In genomic region chr3:125512135-125512920, GRCh38 we compare ENCODE assay signal across 8 cellular contexts. TPM values are rescaled to one million over a fixed set of nuclear protein-coding genes. Genes with fewer than 3 reads are reported as not detected.
DNase-seq lines count a peak whose midpoint lies in the region; ATAC-seq and TF ChIP-seq lines count a peak whose summit lies in the region.

No MANE protein-coding gene starts in this region.

- no peaks in the 10 kb centered on the region for H3K27me3 ChIP-seq in KMS-11 (ENCODE audit: insufficient read depth, low read depth)
- H3K27me3 ChIP-seq in adipocyte (replicated peaks; ENCODE audit: control insufficient read depth, insufficient read depth, low read length), result no peaks in the 10 kb centered on the region
- no peaks in the 10 kb centered on the region for H3K27me3 ChIP-seq in psoas muscle (ENCODE audit: insufficient read depth in 3 of 3, low read length in 2 of 3)

- peak; percentile 36 for ATAC-seq in GM18519 (IDR thresholded peaks at IDR 0.05; ENCODE audit: low FRiP score, unreplicated experiment)
- peak in 1 of 4 donors; percentile 57 for ATAC-seq in psoas muscle
- ATAC-seq in WTC11, result no peak

- CTCF ChIA-PET in WTC11 (lab: Charles Lee), result no interaction called here

- H3K79me2 ChIP-seq in KMS-11 (ENCODE audit: insufficient read depth, low read depth), result peaks cover 22% of the 10 kb centered on the region; the same call in 1 of the 2 replicates

- no peaks in the 10 kb centered on the region; the same call in 1 of the 2 replicates for H4K20me1 ChIP-seq in KMS-11 (ENCODE audit: insufficient read depth)

- H3K27ac ChIP-seq in KMS-11 (no peak overlapping the region; the same call in 1 of the 2 replicates), psoas muscle (peak overlapping the region; percentile 20)

- no peak overlapping the region; the same call in 1 of the 2 replicates for H3K27ac Mint-ChIP-seq in WTC11

- DNase-seq in adipocyte (ENCODE audit: low read depth), result peak; percentile 61
- DNase-seq in psoas muscle, result no peak
- DNase-seq in GM19238 (ENCODE audit: insufficient read length, low spot score), result no peak
- no peak for DNase-seq in NCI-H2107 (lab: John Stamatoyannopoulos, UW)
- DNase-seq in WTC11 (ENCODE audit: low spot score), result no peak
- DNase-seq in OCI-M2 (lab: John Stamatoyannopoulos, UW; ENCODE audit: unreplicated experiment), result no peak

- H3K36me3 Mint-ChIP-seq in WTC11, result peaks cover 16% of the 10 kb centered on the region

- H3K36me3 ChIP-seq in KMS-11 (ENCODE audit: insufficient read depth) (no peaks in the 10 kb centered on the region), adipocyte (ENCODE audit: control insufficient read depth, insufficient read depth, low read length, severe bottlenecking) (peaks cover 49% of the 10 kb centered on the region), psoas muscle (ENCODE audit: insufficient read depth in 1 of 2, low read depth in 1 of 2) (peaks cover 0 to 55% of the 10 kb centered on the region in 2 donors)

- no peaks in the 10 kb centered on the region for H3K27me3 Mint-ChIP-seq in WTC11 (ENCODE audit: low read depth)

- H3K9ac ChIP-seq in KMS-11 (no peak overlapping the region), adipocyte (ENCODE audit: low read length) (no peak overlapping the region)

- H3K4me3 ChIP-seq in KMS-11 (IDR thresholded peaks at IDR 0.05; ENCODE audit: insufficient read depth, low read depth, low read length) (no peak overlapping the region), adipocyte (ENCODE audit: low read length) (no peak overlapping the region), psoas muscle (no peak overlapping the region)

- POLR2A ChIA-PET in WTC11 (lab: Charles Lee), result interaction anchor here (0.6 kb wide), 1 partner anchor 73 kb away, joined by 3 read pairs; no protein-coding TSS in a partner anchor

- TF ChIP-seq CTCF in KMS-11 (conservative IDR thresholded peaks at IDR 0.05; ENCODE audit: low read depth, low read length) (no peak), psoas muscle (IDR thresholded peaks at IDR 0.05) (no peak), WTC11 (IDR thresholded peaks at IDR 0.05) (no peak)

- intact Hi-C loops in psoas muscle (cut with DNase I), result no loop called here

- 0 out of 2 replicates have a peak, but pooled peaks cover 4% of the 10 kb centered on the region for H3K9me3 Mint-ChIP-seq in WTC11

- peaks cover 13% of the 10 kb centered on the region for H3K9me3 ChIP-seq in adipocyte (ENCODE audit: control insufficient read depth, low read length)
- H3K9me3 ChIP-seq in psoas muscle, result peaks cover 2% of the 10 kb centered on the region

- 0 out of 2 replicates have a peak overlapping the region, but pooled peaks have one; percentile 5 for H3K4me2 ChIP-seq in KMS-11

- no peak overlapping the region for H2AFZ ChIP-seq in KMS-11 (ENCODE audit: low read depth)

- no peak overlapping the region for H3K4me3 Mint-ChIP-seq in WTC11

- 76 to 79% (median 77%) methylated on average over 4 of the region's 4 CpGs for WGBS in psoas muscle, 3 donors

- H3K4me1 ChIP-seq in KMS-11 (ENCODE audit: low read depth, poor library complexity, severe bottlenecking), result peaks cover 34% of the 10 kb centered on the region
- peaks cover 11% of the 10 kb centered on the region for H3K4me1 ChIP-seq in adipocyte (ENCODE audit: control insufficient read depth, insufficient read depth, low read length)
- H3K4me1 ChIP-seq in psoas muscle, result no peaks in the 10 kb centered on the region

- no peaks in the 10 kb centered on the region for H3K4me1 Mint-ChIP-seq in WTC11

TF ChIP-seq in WTC11, 78 proteins besides CTCF, POLR2A, EP300 and RAD21 (continues in another document):
- no peak for TF ChIP-seq CDX4 (CRISPR knock-in tag; IDR thresholded peaks at IDR 0.05; ENCODE audit: borderline replicate concordance)
- no peak for TF ChIP-seq JAZF1 (CRISPR knock-in tag; IDR thresholded peaks at IDR 0.05)
- TF ChIP-seq MAX (CRISPR knock-in tag; IDR thresholded peaks at IDR 0.05), result no peak
- TF ChIP-seq ARID4B (CRISPR knock-in tag; IDR thresholded peaks at IDR 0.05; ENCODE audit: borderline replicate concordance), result no peak
- TF ChIP-seq NFATC4 (CRISPR knock-in tag; IDR thresholded peaks at IDR 0.05), result no peak
- TF ChIP-seq USF1 (CRISPR knock-in tag; IDR thresholded peaks at IDR 0.05), result no peak
- no peak for TF ChIP-seq ATF2 (CRISPR knock-in tag; IDR thresholded peaks at IDR 0.05; ENCODE audit: borderline replicate concordance, low read depth)
- TF ChIP-seq ZBTB43 (CRISPR knock-in tag; IDR thresholded peaks at IDR 0.05), result no peak
- no peak for TF ChIP-seq ZNF416 (CRISPR knock-in tag; IDR thresholded peaks at IDR 0.05)
- no peak for TF ChIP-seq SOX15 (CRISPR knock-in tag; IDR thresholded peaks at IDR 0.05)
- TF ChIP-seq ZNF671 (CRISPR knock-in tag; IDR thresholded peaks at IDR 0.05), result no peak
- no peak for TF ChIP-seq CREB1 (CRISPR knock-in tag; IDR thresholded peaks at IDR 0.05)

RNA-seq across cellular contexts. Expression of gene SNX4, which starts 7.7 kb away (rescaled TPM):
- 10 to 100 TPM; 19.1 to 30.1 (median 24.4) TPM for total RNA-seq in psoas muscle
- polyA plus RNA-seq in psoas muscle, result 10 to 100 TPM; 16.9 to 27.1 (median 20.0) TPM
- 23.2 to 26.0 TPM (median 24.8 TPM) in 3 replicates for total RNA-seq in WTC11 (2021)
